Comparison of ENCODE assay signal across 8 cellular contexts in genomic region chr1:7549277-7549676, GRCh38.
A peak's percentile ranks its signal among the peaks of the same experiment; 100 is the strongest.
DNase-seq lines count a peak whose midpoint lies in the region; ATAC-seq, FAIRE-seq and TF ChIP-seq lines count a peak whose summit lies in the region.

No MANE protein-coding gene starts in this region.

- H3K4me3 Mint-ChIP-seq in Calu3 (ENCODE audit: low read depth, unreplicated experiment) = peak overlapping the region; percentile 2

- peak overlapping the region; percentile 92 for H3K27ac Mint-ChIP-seq in Calu3 (ENCODE audit: unreplicated experiment)
- H3K27ac Mint-ChIP-seq in activated naive CD4-positive, alpha-beta T cell treated with anti-CD3 and anti-CD28 coated beads, Interleukin-2, amount 50 U/mL, for 72 hours = peak overlapping the region; percentile 96 to 98

- CTCF ChIA-PET in Calu3 (lab: Charles Lee) = interaction anchor here (0.6 to 1.1 kb wide), 8 partner anchors 23 to 348 kb away, joined by 3 to 9 read pairs (median 3); no protein-coding TSS in a partner anchor
- CTCF ChIA-PET in HepG2 (lab: Yijun Ruan, JAX; ENCODE audit: low intra/inter-chr PET ratio, low total read pairs) = no interaction called here

- peaks cover 24% of the 10 kb centered on the region for H3K4me1 ChIP-seq in HepG2 (ENCODE audit: insufficient read depth, low read length)

- no peak overlapping the region for H3K27ac ChIP-seq in HepG2 (ENCODE audit: extremely low read length, insufficient read depth, low read length)

- no peak overlapping the region for H3K9ac ChIP-seq in HepG2 (ENCODE audit: insufficient read depth, low read depth, low read length)

- H2AFZ ChIP-seq in HepG2 (ENCODE audit: low read length) = no peak overlapping the region

- H3K36me3 Mint-ChIP-seq in Calu3 (ENCODE audit: insufficient read depth, unreplicated experiment) = peaks cover 32% of the 10 kb centered on the region
- H3K36me3 Mint-ChIP-seq in activated naive CD4-positive, alpha-beta T cell treated with anti-CD3 and anti-CD28 coated beads, Interleukin-2, amount 50 U/mL, for 72 hours = no peaks in the 10 kb centered on the region

- intact Hi-C loops in Calu3 (cut with micrococcal nuclease; ENCODE audit: unreplicated experiment) (no loop called here), HepG2 (cut with micrococcal nuclease; ENCODE audit: unreplicated experiment) (no loop called here)

- no peak overlapping the region for H3K4me3 ChIP-seq in HepG2 (replicated peaks in 1 of 3; ENCODE audit: insufficient read depth in 1 of 3, low read depth in 2 of 3, low read length in 3 of 3)

- H3K79me2 ChIP-seq in HepG2 (ENCODE audit: insufficient read depth, low read length) = no peaks in the 10 kb centered on the region

- in situ Hi-C loops in HepG2 (cut with HindIII; ENCODE audit: extremely low pct_ligation_motif_present, low pct_unique_long_range_greater_than_20kb) = no loop called here

- 13% methylated on average over 4 of the region's 6 CpGs for WGBS in HepG2 (ENCODE audit: low lambda C conversion rate)

- TF ChIP-seq CTCF in Calu3 (IDR thresholded peaks at IDR 0.05; ENCODE audit: unreplicated experiment) = no peak
- no peak for TF ChIP-seq CTCF in HepG2 (CRISPR knock-in tag; IDR thresholded peaks at IDR 0.05)

- no peaks in the 10 kb centered on the region for H3K27me3 Mint-ChIP-seq in Calu3 (ENCODE audit: unreplicated experiment)

- BruUV-seq in Calu3 (replicated peaks; lab: Mats Ljungman, UMichigan) (no TSS peak), HepG2 (replicated peaks; lab: Mats Ljungman, UMichigan) (no TSS peak)

- no peak for TF ChIP-seq POLR2A in HepG2 (IDR thresholded peaks at IDR 0.05; ENCODE audit: insufficient read depth in 1 of 2, low read depth in 2 of 2, low read length in 2 of 2)

- TF ChIP-seq EP300 in HepG2 (IDR thresholded peaks at IDR 0.05; ENCODE audit: low read depth in 2 of 2, low read length in 2 of 2) (no peak), HepG2 (CRISPR knock-in tag; IDR thresholded peaks at IDR 0.05; ENCODE audit: borderline replicate concordance) (no peak)

- H3K4me1 Mint-ChIP-seq in Calu3 (ENCODE audit: low read depth, unreplicated experiment) = peaks cover 35% of the 10 kb centered on the region

- ATAC-seq in activated naive CD4-positive, alpha-beta T cell treated with anti-CD3 and anti-CD28 coated beads, Interleukin-2, amount 50 U/mL, for 72 hours = peak; percentile 86 to 93
- ATAC-seq in HepG2 = no peak
- no peak for ATAC-seq in HG03097 (IDR thresholded peaks at IDR 0.05; ENCODE audit: low FRiP score, unreplicated experiment)
- ATAC-seq in GM21360 (IDR thresholded peaks at IDR 0.05; ENCODE audit: unreplicated experiment) = no peak

- POLR2A ChIA-PET in HepG2 (lab: Yijun Ruan, JAX) = no interaction called here

- H4K20me1 ChIP-seq in HepG2 (ENCODE audit: insufficient read depth, low read length) = no peaks in the 10 kb centered on the region

- H3K27me3 ChIP-seq in HepG2 (ENCODE audit: control insufficient read depth in 1 of 2, insufficient read depth in 2 of 2, low read length in 2 of 2) = peaks cover 0 to 8% of the 10 kb centered on the region in 2 experiments; a peak in 1 of 5 replicates

- no peaks in the 10 kb centered on the region for H3K9me3 ChIP-seq in HepG2 (ENCODE audit: low read length)

- no peak for TF ChIP-seq RAD21 in HepG2 (CRISPR knock-in tag; IDR thresholded peaks at IDR 0.05)

- no peaks in the 10 kb centered on the region for H3K36me3 ChIP-seq in HepG2 (replicated peaks in 1 of 2; ENCODE audit: control insufficient read depth in 1 of 2, insufficient read depth in 2 of 2, low read length in 2 of 2)

- H3K4me2 ChIP-seq in HepG2 (ENCODE audit: low read depth, low read length) = no peak overlapping the region

- peaks cover 3% of the 10 kb centered on the region for H3K9me3 Mint-ChIP-seq in Calu3 (ENCODE audit: low read depth, unreplicated experiment)
- no peaks in the 10 kb centered on the region for H3K9me3 Mint-ChIP-seq in activated naive CD4-positive, alpha-beta T cell treated with anti-CD3 and anti-CD28 coated beads, Interleukin-2, amount 50 U/mL, for 72 hours

- FAIRE-seq in HTR-8/SVneo (lab: Jason Lieb, UNC) (peak; percentile 36), HepG2 (lab: Jason Lieb, UNC) (no peak)

- DNase-seq in Calu3 (peak; percentile 77), HTR-8/SVneo (ENCODE audit: insufficient read length, low spot score) (peak; percentile 87), HepG2 (ENCODE audit: low spot score) (no peak), GM19238 (ENCODE audit: insufficient read length, low spot score) (no peak), DMS114 treated with DMSO at 0.1 percent for 48 hours (lab: John Stamatoyannopoulos, UW; ENCODE audit: unreplicated experiment) (no peak)
- DNase-seq in activated naive CD4-positive, alpha-beta T cell treated with anti-CD3 and anti-CD28 coated beads, Interleukin-2, amount 50 U/mL, for 72 hours (ENCODE audit: low spot score in 2 of 2) = peak; percentile 61 to 76

TF ChIP-seq in HepG2, 621 proteins besides CTCF, POLR2A, EP300 and RAD21:
- no peak for TF ChIP-seq ZNF276 (CRISPR knock-in tag; IDR thresholded peaks at IDR 0.05; ENCODE audit: low read depth)
- no peak for TF ChIP-seq MBD4 (IDR thresholded peaks at IDR 0.05; ENCODE audit: borderline replicate concordance, low read length)
- TF ChIP-seq FOSL2 (CRISPR knock-in tag; IDR thresholded peaks at IDR 0.05) = peak; percentile 34; the same call in 1 of the 2 replicates

Comparison
In these comparisons a context has a peak if more than half of its experiments do, and no peak if none do; other contexts are left out.
1. DNase-seq: peak in Calu3 (single experiment), HTR-8/SVneo (single experiment) and activated naive CD4-positive, alpha-beta T cell treated with anti-CD3 and anti-CD28 coated beads, Interleukin-2, amount 50 U/mL, for 72 hours (2 of 2); none in HepG2 (single experiment), GM19238 (single experiment) and DMS114 treated with DMSO at 0.1 percent for 48 hours (single experiment).
2. ATAC-seq: peak in activated naive CD4-positive, alpha-beta T cell treated with anti-CD3 and anti-CD28 coated beads, Interleukin-2, amount 50 U/mL, for 72 hours (2 of 2); none in HepG2 (single experiment), HG03097 (single experiment) and GM21360 (single experiment).